ENCODE assay signal across 1 cellular context in the genomic region with DNA sequence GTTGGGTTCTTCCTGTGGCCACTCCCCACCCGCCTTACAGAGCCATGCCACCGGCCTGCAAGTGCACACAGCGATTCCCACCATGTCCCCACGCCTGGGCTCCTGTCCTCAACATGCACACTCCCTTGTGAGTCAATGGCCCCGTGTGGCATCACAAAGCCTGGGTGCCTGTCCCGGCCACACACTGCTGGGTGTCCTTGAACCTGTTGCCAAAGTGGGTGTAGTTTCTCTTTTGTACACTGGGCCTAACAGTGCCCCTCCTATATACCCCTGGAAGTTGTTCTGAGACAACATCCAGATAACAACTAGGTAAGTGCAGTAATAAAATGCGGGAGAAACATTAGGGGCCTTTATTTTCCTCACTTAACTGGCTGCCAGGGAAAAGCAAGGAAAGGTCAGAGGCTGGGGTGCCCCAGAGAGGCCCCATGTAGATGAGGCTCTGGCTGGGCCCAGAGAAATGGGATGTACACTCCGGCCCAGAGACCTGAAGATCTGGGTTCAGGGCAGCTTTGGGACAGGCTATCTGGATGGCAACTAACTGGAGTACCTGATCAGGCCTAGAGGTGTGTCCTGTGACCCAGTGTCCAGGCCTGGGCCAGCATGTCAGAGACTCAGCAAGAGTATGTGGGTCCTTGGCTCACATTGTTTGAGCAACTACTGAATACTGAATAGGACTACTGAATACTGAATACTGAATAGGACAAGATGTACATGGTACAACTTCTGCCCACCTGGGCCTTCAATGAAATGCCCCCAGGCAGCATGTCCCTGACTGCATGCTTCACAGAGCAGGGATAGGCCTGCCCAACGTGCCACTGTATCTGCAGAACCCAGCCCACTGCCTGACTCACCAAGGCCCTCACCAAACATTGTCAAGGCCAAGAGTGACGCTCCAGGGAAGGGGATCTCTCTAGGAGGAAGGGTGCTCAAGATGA.
TF ChIP-seq lines count a peak whose summit lies in the region.

No MANE protein-coding gene starts in this region.

TF ChIP-seq in HepG2, 621 proteins besides CTCF, POLR2A, EP300 and RAD21 (continued from another document and continues in another):
- TF ChIP-seq ZNF598 (CRISPR knock-in tag; IDR thresholded peaks at IDR 0.05; ENCODE audit: borderline replicate concordance) (no peak), RARA (CRISPR knock-in tag; IDR thresholded peaks at IDR 0.05) (peak; percentile 77), TERF1 (CRISPR knock-in tag; IDR thresholded peaks at IDR 0.05) (no peak), BRCA1 (CRISPR knock-in tag; IDR thresholded peaks at IDR 0.05) (no peak), REPIN1 (CRISPR knock-in tag; IDR thresholded peaks at IDR 0.05; ENCODE audit: borderline replicate concordance, low read depth) (no peak), ZNF33B (CRISPR knock-in tag; IDR thresholded peaks at IDR 0.05) (no peak), ZBTB20 (CRISPR knock-in tag; IDR thresholded peaks at IDR 0.05; ENCODE audit: borderline replicate concordance, low read depth) (no peak), ZNF768 (CRISPR knock-in tag; IDR thresholded peaks at IDR 0.05) (0 out of 2 replicates have a peak, but pooled peaks have one; percentile 24), ZMYM4 (CRISPR knock-in tag; IDR thresholded peaks at IDR 0.05) (no peak), KMT2B (CRISPR knock-in tag; IDR thresholded peaks at IDR 0.05) (no peak), CC2D1A (CRISPR knock-in tag; IDR thresholded peaks at IDR 0.05) (no peak), FOXJ3 (CRISPR knock-in tag; IDR thresholded peaks at IDR 0.05; ENCODE audit: borderline replicate concordance) (0 out of 2 replicates have a peak, but pooled peaks have one; percentile 52), ZNF644 (CRISPR knock-in tag; IDR thresholded peaks at IDR 0.05; ENCODE audit: low read depth) (peak; percentile 30; the same call in 1 of the 2 replicates), ZNF709 (CRISPR knock-in tag; IDR thresholded peaks at IDR 0.05) (no peak), LCORL (IDR thresholded peaks at IDR 0.05) (no peak), LCORL (CRISPR knock-in tag; IDR thresholded peaks at IDR 0.05) (0 out of 2 replicates have a peak, but pooled peaks have one; percentile 26), ZNF543 (CRISPR knock-in tag; IDR thresholded peaks at IDR 0.05) (no peak), SOX6 (IDR thresholded peaks at IDR 0.05) (no peak), SOX6 (CRISPR knock-in tag; IDR thresholded peaks at IDR 0.05) (peak; percentile 40; the same call in 1 of the 2 replicates), PPARG (CRISPR knock-in tag; conservative IDR thresholded peaks at IDR 0.05) (peak; percentile 54; the same call in 1 of the 2 replicates), TAF15 (IDR thresholded peaks at IDR 0.05; ENCODE audit: low read depth, low read length, poor library complexity, severe bottlenecking) (no peak), ZNF564 (CRISPR knock-in tag; IDR thresholded peaks at IDR 0.05) (no peak), POLR2G (IDR thresholded peaks at IDR 0.05; ENCODE audit: low read depth, low read length) (no peak; the same call in 1 of the 2 replicates), GTF3A (CRISPR knock-in tag; conservative IDR thresholded peaks at IDR 0.05) (no peak), RBFOX2 (IDR thresholded peaks at IDR 0.05; ENCODE audit: low read depth, low read length) (no peak), ZBTB8A (CRISPR knock-in tag; IDR thresholded peaks at IDR 0.05; ENCODE audit: borderline replicate concordance, low read depth) (no peak)
- TF ChIP-seq, protein P1, sequence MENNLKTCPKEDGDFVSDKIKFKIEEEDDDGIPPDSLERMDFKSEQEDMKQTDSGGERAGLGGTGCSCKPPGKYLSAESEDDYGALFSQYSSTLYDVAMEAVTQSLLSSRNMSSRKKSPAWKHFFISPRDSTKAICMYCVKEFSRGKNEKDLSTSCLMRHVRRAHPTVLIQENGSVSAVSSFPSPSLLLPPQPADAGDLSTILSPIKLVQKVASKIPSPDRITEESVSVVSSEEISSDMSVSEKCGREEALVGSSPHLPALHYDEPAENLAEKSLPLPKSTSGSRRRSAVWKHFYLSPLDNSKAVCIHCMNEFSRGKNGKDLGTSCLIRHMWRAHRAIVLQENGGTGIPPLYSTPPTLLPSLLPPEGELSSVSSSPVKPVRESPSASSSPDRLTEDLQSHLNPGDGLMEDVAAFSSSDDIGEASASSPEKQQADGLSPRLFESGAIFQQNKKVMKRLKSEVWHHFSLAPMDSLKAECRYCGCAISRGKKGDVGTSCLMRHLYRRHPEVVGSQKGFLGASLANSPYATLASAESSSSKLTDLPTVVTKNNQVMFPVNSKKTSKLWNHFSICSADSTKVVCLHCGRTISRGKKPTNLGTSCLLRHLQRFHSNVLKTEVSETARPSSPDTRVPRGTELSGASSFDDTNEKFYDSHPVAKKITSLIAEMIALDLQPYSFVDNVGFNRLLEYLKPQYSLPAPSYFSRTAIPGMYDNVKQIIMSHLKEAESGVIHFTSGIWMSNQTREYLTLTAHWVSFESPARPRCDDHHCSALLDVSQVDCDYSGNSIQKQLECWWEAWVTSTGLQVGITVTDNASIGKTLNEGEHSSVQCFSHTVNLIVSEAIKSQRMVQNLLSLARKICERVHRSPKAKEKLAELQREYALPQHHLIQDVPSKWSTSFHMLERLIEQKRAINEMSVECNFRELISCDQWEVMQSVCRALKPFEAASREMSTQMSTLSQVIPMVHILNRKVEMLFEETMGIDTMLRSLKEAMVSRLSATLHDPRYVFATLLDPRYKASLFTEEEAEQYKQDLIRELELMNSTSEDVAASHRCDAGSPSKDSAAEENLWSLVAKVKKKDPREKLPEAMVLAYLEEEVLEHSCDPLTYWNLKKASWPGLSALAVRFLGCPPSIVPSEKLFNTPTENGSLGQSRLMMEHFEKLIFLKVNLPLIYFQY (CRISPR knock-in tag; IDR thresholded peaks at IDR 0.05; ENCODE audit: borderline replicate concordance): no peak; the same call in 1 of the 2 replicates
- TF ChIP-seq, protein P2, sequence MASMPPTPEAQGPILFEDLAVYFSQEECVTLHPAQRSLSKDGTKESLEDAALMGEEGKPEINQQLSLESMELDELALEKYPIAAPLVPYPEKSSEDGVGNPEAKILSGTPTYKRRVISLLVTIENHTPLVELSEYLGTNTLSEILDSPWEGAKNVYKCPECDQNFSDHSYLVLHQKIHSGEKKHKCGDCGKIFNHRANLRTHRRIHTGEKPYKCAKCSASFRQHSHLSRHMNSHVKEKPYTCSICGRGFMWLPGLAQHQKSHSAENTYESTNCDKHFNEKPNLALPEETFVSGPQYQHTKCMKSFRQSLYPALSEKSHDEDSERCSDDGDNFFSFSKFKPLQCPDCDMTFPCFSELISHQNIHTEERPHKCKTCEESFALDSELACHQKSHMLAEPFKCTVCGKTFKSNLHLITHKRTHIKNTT (CRISPR knock-in tag; IDR thresholded peaks at IDR 0.05): no peak
- TF ChIP-seq, protein P3, sequence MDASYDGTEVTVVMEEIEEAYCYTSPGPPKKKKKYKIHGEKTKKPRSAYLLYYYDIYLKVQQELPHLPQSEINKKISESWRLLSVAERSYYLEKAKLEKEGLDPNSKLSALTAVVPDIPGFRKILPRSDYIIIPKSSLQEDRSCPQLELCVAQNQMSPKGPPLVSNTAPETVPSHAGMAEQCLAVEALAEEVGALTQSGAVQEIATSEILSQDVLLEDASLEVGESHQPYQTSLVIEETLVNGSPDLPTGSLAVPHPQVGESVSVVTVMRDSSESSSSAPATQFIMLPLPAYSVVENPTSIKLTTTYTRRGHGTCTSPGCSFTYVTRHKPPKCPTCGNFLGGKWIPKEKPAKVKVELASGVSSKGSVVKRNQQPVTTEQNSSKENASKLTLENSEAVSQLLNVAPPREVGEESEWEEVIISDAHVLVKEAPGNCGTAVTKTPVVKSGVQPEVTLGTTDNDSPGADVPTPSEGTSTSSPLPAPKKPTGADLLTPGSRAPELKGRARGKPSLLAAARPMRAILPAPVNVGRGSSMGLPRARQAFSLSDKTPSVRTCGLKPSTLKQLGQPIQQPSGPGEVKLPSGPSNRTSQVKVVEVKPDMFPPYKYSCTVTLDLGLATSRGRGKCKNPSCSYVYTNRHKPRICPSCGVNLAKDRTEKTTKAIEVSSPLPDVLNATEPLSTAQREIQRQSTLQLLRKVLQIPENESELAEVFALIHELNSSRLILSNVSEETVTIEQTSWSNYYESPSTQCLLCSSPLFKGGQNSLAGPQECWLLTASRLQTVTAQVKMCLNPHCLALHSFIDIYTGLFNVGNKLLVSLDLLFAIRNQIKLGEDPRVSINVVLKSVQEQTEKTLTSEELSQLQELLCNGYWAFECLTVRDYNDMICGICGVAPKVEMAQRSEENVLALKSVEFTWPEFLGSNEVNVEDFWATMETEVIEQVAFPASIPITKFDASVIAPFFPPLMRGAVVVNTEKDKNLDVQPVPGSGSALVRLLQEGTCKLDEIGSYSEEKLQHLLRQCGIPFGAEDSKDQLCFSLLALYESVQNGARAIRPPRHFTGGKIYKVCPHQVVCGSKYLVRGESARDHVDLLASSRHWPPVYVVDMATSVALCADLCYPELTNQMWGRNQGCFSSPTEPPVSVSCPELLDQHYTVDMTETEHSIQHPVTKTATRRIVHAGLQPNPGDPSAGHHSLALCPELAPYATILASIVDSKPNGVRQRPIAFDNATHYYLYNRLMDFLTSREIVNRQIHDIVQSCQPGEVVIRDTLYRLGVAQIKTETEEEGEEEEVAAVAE (CRISPR knock-in tag; IDR thresholded peaks at IDR 0.05; ENCODE audit: borderline replicate concordance): no peak
- TF ChIP-seq, protein P4, sequence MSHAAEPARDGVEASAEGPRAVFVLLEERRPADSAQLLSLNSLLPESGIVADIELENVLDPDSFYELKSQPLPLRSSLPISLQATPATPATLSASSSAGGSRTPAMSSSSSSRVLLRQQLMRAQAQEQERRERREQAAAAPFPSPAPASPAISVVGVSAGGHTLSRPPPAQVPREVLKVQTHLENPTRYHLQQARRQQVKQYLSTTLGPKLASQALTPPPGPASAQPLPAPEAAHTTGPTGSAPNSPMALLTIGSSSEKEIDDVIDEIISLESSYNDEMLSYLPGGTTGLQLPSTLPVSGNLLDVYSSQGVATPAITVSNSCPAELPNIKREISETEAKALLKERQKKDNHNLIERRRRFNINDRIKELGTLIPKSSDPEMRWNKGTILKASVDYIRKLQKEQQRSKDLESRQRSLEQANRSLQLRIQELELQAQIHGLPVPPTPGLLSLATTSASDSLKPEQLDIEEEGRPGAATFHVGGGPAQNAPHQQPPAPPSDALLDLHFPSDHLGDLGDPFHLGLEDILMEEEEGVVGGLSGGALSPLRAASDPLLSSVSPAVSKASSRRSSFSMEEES (CRISPR knock-in tag; IDR thresholded peaks at IDR 0.05): no peak
- TF ChIP-seq, protein P5, sequence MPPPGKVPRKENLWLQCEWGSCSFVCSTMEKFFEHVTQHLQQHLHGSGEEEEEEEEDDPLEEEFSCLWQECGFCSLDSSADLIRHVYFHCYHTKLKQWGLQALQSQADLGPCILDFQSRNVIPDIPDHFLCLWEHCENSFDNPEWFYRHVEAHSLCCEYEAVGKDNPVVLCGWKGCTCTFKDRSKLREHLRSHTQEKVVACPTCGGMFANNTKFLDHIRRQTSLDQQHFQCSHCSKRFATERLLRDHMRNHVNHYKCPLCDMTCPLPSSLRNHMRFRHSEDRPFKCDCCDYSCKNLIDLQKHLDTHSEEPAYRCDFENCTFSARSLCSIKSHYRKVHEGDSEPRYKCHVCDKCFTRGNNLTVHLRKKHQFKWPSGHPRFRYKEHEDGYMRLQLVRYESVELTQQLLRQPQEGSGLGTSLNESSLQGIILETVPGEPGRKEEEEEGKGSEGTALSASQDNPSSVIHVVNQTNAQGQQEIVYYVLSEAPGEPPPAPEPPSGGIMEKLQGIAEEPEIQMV (CRISPR knock-in tag; IDR thresholded peaks at IDR 0.05; ENCODE audit: low read depth): no peak
- TF ChIP-seq, protein P6, sequence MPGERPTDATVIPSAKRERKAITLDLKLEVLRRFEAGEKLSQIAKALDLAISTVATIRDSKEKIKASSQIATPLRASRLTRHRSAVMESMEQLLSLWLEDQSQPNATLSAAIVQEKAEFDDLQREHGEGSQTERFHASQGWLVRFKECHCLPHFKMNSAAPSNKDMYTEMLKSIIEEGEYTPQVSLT (CRISPR knock-in tag; IDR thresholded peaks at IDR 0.05; ENCODE audit: borderline replicate concordance, low read depth): no peak
- TF ChIP-seq, protein P7, sequence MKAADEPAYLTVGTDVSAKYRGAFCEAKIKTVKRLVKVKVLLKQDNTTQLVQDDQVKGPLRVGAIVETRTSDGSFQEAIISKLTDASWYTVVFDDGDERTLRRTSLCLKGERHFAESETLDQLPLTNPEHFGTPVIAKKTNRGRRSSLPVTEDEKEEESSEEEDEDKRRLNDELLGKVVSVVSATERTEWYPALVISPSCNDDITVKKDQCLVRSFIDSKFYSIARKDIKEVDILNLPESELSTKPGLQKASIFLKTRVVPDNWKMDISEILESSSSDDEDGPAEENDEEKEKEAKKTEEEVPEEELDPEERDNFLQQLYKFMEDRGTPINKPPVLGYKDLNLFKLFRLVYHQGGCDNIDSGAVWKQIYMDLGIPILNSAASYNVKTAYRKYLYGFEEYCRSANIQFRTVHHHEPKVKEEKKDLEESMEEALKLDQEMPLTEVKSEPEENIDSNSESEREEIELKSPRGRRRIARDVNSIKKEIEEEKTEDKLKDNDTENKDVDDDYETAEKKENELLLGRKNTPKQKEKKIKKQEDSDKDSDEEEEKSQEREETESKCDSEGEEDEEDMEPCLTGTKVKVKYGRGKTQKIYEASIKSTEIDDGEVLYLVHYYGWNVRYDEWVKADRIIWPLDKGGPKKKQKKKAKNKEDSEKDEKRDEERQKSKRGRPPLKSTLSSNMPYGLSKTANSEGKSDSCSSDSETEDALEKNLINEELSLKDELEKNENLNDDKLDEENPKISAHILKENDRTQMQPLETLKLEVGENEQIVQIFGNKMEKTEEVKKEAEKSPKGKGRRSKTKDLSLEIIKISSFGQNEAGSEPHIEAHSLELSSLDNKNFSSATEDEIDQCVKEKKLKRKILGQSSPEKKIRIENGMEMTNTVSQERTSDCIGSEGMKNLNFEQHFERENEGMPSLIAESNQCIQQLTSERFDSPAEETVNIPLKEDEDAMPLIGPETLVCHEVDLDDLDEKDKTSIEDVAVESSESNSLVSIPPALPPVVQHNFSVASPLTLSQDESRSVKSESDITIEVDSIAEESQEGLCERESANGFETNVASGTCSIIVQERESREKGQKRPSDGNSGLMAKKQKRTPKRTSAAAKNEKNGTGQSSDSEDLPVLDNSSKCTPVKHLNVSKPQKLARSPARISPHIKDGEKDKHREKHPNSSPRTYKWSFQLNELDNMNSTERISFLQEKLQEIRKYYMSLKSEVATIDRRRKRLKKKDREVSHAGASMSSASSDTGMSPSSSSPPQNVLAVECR (CRISPR knock-in tag; IDR thresholded peaks at IDR 0.05; ENCODE audit: borderline replicate concordance): 0 out of 2 replicates have a peak, but pooled peaks have one; percentile 2
